Comparison of ENCODE assay signal across 21 cellular contexts in the genomic region with DNA sequence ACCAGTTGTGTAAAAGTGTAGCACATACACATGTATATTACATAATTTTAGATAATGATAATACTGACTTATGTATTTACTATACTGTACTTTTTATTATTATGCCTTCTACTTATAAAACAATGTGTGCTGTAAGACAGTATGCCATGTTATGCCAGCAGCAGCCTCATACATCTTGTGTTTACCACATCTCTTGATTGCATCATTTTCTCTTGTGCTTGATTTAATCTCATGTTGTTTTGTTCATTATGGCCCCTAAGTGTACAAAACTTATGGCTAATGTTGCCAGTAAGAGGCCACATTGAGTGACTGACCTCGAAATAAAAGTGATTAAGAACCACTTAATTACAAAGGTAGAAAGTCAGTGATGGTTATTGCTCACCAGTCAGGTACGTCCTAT.
"Had no signal": no experiment of that assay in that cellular context is flagged by ENCODE, and none has a peak within 500 bp of the region (broad histone marks: within the 10 kb centered on the region; RNA-seq: fewer than 3 reads in every experiment).

No MANE protein-coding gene starts in this region.

- DNase-seq: activated CD4-positive, alpha-beta memory T cell treated with anti-CD3 and anti-CD28 coated beads, Interleukin-2, amount 10 ng/mL, durations not matched to agents 7 days and 5 days; activated CD4-positive, alpha-beta T cell treated with anti-CD3 and anti-CD28 coated beads for 1 hour; activated CD4-positive, alpha-beta T cell treated with anti-CD3 and anti-CD28 coated beads, Interleukin-2, amount 10 ng/mL, durations not matched to agents 7 days and 5 days; activated CD8-positive, alpha-beta memory T cell treated with anti-CD3 and anti-CD28 coated beads, Interleukin-2, amount 50 U/mL, for 48 hours; activated gamma-delta T cell; activated naive CD4-positive, alpha-beta T cell treated with anti-CD3 and anti-CD28 coated beads, Interleukin-2, amount 10 ng/mL, durations not matched to agents 7 days and 5 days; activated naive CD8-positive, alpha-beta T cell treated with anti-CD3 and anti-CD28 coated beads, Interleukin-2, amount 10 ng/mL, durations not matched to agents 7 days and 5 days; activated T-cell treated with anti-CD3 and anti-CD28 coated beads, Interleukin-2, amount 50 U/mL, for 24 hours; amniotic stem cell; brain microvascular endothelial cell; caudate nucleus; cortex of kidney; foreskin keratinocyte; left lung; mucosa of descending colon; right cardiac atrium; stimulated activated CD4-positive, alpha-beta T cell treated with anti-CD3 and anti-CD28 coated beads, Interleukin-2, amount 100 ng/mL, for 48 hours; stimulated activated naive CD4-positive, alpha-beta T cell treated with Interleukin-2 at 50 U/mL for 16 hours; T-helper 9 cell had no signal

- H3K4me3 ChIP-seq: left lung, lung, mucosa of descending colon, tibial nerve had no signal
